1 cellular context compared by ENCODE assay signal in genomic region chr13:98784666-98785065, GRCh38.
TF ChIP-seq lines count a peak whose summit lies in the region.

No MANE protein-coding gene starts in this region.

TF ChIP-seq in HCT116, 20 proteins besides CTCF, POLR2A, EP300 and RAD21 (continued from another document):
- TF ChIP-seq REST (IDR thresholded peaks at IDR 0.05; ENCODE audit: low read depth) (no peak), EGR1 (IDR thresholded peaks at IDR 0.05; ENCODE audit: low read depth) (no peak), ZBTB33 (IDR thresholded peaks at IDR 0.05; ENCODE audit: extremely low read depth, insufficient replicate concordance, low read length) (no peak), SP1 (IDR thresholded peaks at IDR 0.05; ENCODE audit: low read depth) (no peak), EZH2phosphoT487 (IDR thresholded peaks at IDR 0.05; ENCODE audit: borderline replicate concordance) (no peak), TCF7L2 (IDR thresholded peaks at IDR 0.05; ENCODE audit: borderline replicate concordance, extremely low read depth, insufficient read depth, insufficient read length) (no peak), EZH2 (IDR thresholded peaks at IDR 0.05) (no peak), SRF (IDR thresholded peaks at IDR 0.05; ENCODE audit: low read depth) (no peak), JUND (IDR thresholded peaks at IDR 0.05) (no peak), SIN3A (IDR thresholded peaks at IDR 0.05; ENCODE audit: low read depth) (no peak), ATF3 (IDR thresholded peaks at IDR 0.05) (no peak), FOSL1 (IDR thresholded peaks at IDR 0.05; ENCODE audit: low read depth) (no peak)
